ENCODE assay signal across 16 cellular contexts in the genomic region with DNA sequence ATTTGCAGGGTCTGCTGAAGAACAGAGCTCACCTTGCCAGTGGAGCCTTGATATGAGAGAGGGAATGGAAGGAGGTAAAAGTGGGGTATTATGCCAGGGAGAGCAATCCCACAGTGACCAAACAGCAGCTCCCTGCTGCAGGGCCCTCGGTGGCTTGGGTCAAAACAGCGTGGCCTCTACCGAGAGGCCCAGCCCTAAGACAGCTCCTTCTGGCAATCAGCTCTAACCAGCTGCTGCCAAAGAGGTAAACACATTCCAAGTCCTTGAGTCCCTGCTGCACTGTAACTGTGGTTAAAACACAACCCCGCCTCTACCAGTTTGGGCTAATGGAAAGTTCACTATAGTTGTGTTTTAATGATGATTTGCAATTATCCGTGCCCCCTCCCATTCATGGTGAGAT. TPM values are rescaled to one million over a fixed set of nuclear protein-coding genes. Genes with fewer than 3 reads are reported as not detected.
DNase-seq lines count a peak whose midpoint lies in the region; ATAC-seq and TF ChIP-seq lines count a peak whose summit lies in the region.
"Had no signal": no experiment of that assay in that cellular context is flagged by ENCODE, and none has a peak within 500 bp of the region (broad histone marks: within the 10 kb centered on the region; RNA-seq: fewer than 3 reads in every experiment).

No MANE protein-coding gene starts in this region.

- H3K9me3 Mint-ChIP-seq in chondrocyte (ENCODE audit: low read depth): no peaks in the 10 kb centered on the region
- H3K9me3 Mint-ChIP-seq: stimulated activated naive CD8-positive, alpha-beta T cell treated with anti-CD3 and anti-CD28 coated beads, Interleukin-15, Interleukin-2, amounts not matched to agents 100 ng/mL and 50 ng/mL, for 24 hours had no signal

- TF ChIP-seq CTCF in chondrocyte (IDR thresholded peaks at IDR 0.05): no peak

- H3K36me3 ChIP-seq in H7 (replicated peaks; ENCODE audit: control insufficient read depth, insufficient read depth, low read length) (no peaks in the 10 kb centered on the region), muscle layer of colon (ENCODE audit: insufficient read depth, low read length) (no peaks in the 10 kb centered on the region)
- H3K36me3 ChIP-seq: Peyer's patch had no signal

- peaks cover 27% of the 10 kb centered on the region for H3K4me1 ChIP-seq in muscle layer of colon (ENCODE audit: insufficient read depth, low read length)

- ATAC-seq in HG03469 (IDR thresholded peaks at IDR 0.05; ENCODE audit: unreplicated experiment) (no peak), Right ventricle myocardium inferior (no peak)
- ATAC-seq: activated CD4-positive, alpha-beta T cell treated with anti-CD3 and anti-CD28 coated beads for 36 hours had no signal

- H3K27me3 ChIP-seq in H7 (ENCODE audit: control insufficient read depth, insufficient read depth, low read length): peaks cover 20% of the 10 kb centered on the region
- H3K27me3 ChIP-seq in muscle layer of colon (ENCODE audit: control insufficient read depth in 1 of 2, insufficient read depth in 2 of 2, low read length in 2 of 2): no peaks in the 10 kb centered on the region
- H3K27me3 ChIP-seq: Peyer's patch had no signal

- H3K27me3 Mint-ChIP-seq in chondrocyte (ENCODE audit: low read depth): no peaks in the 10 kb centered on the region

- H3K36me3 Mint-ChIP-seq in chondrocyte (ENCODE audit: low read depth): peaks cover 7% of the 10 kb centered on the region

- H3K4me3 Mint-ChIP-seq in chondrocyte (ENCODE audit: unreplicated experiment): no peak overlapping the region
- H3K4me3 Mint-ChIP-seq: activated CD4-positive, alpha-beta T cell treated with anti-CD3 and anti-CD28 coated beads for 36 hours; stimulated activated naive CD8-positive, alpha-beta T cell treated with anti-CD3 and anti-CD28 coated beads, Interleukin-15, Interleukin-2, amounts not matched to agents 100 ng/mL and 50 ng/mL, for 24 hours had no signal

- H3K4me3 ChIP-seq in H7 (ENCODE audit: insufficient read depth, low read depth, low read length) (no peak overlapping the region), muscle layer of colon (ENCODE audit: low read depth in 1 of 2, low read length in 2 of 2) (no peak overlapping the region)
- H3K4me3 ChIP-seq: Peyer's patch had no signal

- H3K9ac ChIP-seq in muscle layer of colon (ENCODE audit: low read length): no peak overlapping the region

- DNase-seq in H7 (peak; percentile 18), chondrocyte (ENCODE audit: low spot score) (no peak), substantia nigra (lab: John Stamatoyannopoulos, UW) (no peak), SHP77 treated with DMSO at 0.1 percent for 48 hours (lab: John Stamatoyannopoulos, UW) (no peak), Right ventricle myocardium inferior (ENCODE audit: missing footprints) (no peak), kidney tubule cell (ENCODE audit: low spot score) (no peak)
- DNase-seq: activated CD4-positive, alpha-beta T cell treated with anti-CD3 and anti-CD28 coated beads for 36 hours; activated effector memory CD4-positive, alpha-beta T cell treated with anti-CD3 and anti-CD28 coated beads, Interleukin-2, amount 50 U/mL, for 16 hours; Kasumi-1; left cardiac atrium; NCI-H1417 treated with DMSO at 0.1 percent for 48 hours; Peyer's patch; stimulated activated CD4-positive, alpha-beta T cell treated with anti-CD3 and anti-CD28 coated beads, Interleukin-2, amount 100 ng/mL, for 24 hours had no signal

- H3K4me1 Mint-ChIP-seq in chondrocyte (ENCODE audit: low read depth): peaks cover 52% of the 10 kb centered on the region

- intact Hi-C loops in Right ventricle myocardium inferior (cut with DNase I): loop anchor here (5.0 kb wide), 1 partner anchor 77 kb away; no protein-coding TSS in a partner anchor

- H3K27ac ChIP-seq in muscle layer of colon (ENCODE audit: low read depth, low read length) (peak overlapping the region; percentile 8), substantia nigra (ENCODE audit: low read depth, low read length, poor library complexity, severe bottlenecking) (peak overlapping the region; percentile 96)

- no peaks in the 10 kb centered on the region for H3K9me3 ChIP-seq in muscle layer of colon (ENCODE audit: low read length)
- H3K9me3 ChIP-seq: Peyer's patch had no signal

- H3K27ac Mint-ChIP-seq in chondrocyte (ENCODE audit: unreplicated experiment): peak overlapping the region; percentile 51
- H3K27ac Mint-ChIP-seq: activated CD4-positive, alpha-beta T cell treated with anti-CD3 and anti-CD28 coated beads for 36 hours; stimulated activated naive CD8-positive, alpha-beta T cell treated with anti-CD3 and anti-CD28 coated beads, Interleukin-15, Interleukin-2, amounts not matched to agents 100 ng/mL and 50 ng/mL, for 24 hours had no signal

RNA-seq across cellular contexts. Expression of gene DAAM2, which starts 1.4 kb away (rescaled TPM):
- total RNA-seq in H7 (2014; rRNA removed; shearing (Covaris generic)): 0.97 and 1.0 TPM in 2 replicates
- 137 to 142 TPM (median 142 TPM) in 3 replicates for total RNA-seq in chondrocyte
- total RNA-seq in Right ventricle myocardium inferior: 14.7 TPM
- total RNA-seq: activated CD4-positive, alpha-beta T cell treated with anti-CD3 and anti-CD28 coated beads for 36 hours had no signal
